Comparison of ENCODE assay signal across 27 cellular contexts in the genomic region with DNA sequence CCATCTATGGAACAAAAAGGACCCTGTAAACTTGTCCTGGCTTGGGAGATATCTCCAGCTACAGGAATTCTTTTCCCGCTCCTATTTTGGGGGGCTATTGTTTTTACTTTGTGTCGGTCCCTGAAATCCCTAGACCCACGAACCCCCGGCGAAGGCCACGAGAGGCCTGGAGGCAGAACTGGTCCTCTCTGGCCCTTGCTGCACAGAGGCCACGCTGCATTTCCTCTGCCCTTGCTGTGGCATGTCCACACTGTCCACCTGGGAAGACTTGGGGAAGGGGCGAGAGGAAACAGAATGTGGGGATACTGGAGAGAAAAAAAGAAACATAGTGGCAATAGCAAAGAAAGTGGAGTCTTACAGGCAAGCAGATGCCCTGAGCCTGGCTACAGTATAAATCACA. TPM values are rescaled to one million over a fixed set of nuclear protein-coding genes. Genes with fewer than 3 reads are reported as not detected.
DNase-seq lines count a peak whose midpoint lies in the region; ATAC-seq, FAIRE-seq and TF ChIP-seq lines count a peak whose summit lies in the region.
"Had no signal": no experiment of that assay in that cellular context is flagged by ENCODE, and none has a peak within 500 bp of the region (broad histone marks: within the 10 kb centered on the region; RNA-seq: fewer than 3 reads in every experiment).

No MANE protein-coding gene starts in this region.

- DNase-seq in left ventricle myocardium inferior (no peak), right atrium auricular region (ENCODE audit: low spot score) (no peak), ascending aorta (ENCODE audit: low spot score in 2 of 2) (peak in 1 of 2 donors; percentile 50), tibial artery (no peak), HTR-8/SVneo (ENCODE audit: insufficient read length, low spot score) (no peak), NCI-H1105 (lab: John Stamatoyannopoulos, UW) (no peak)
- DNase-seq: CD8-positive, alpha-beta T cell; DMS53; EL; GOT3; HFFc6; Kasumi-1; MG63; NCI-H1048; NCI-H146; NCI-H2029 treated with DMSO at 0.1 percent for 48 hours; NCI-H2171; NCI-H526; PC-3; SIG-M5 had no signal

- H3K27ac ChIP-seq in left ventricle myocardium inferior (replicated peaks): peak overlapping the region; percentile 5
- H3K27ac ChIP-seq in right atrium auricular region: no peak overlapping the region
- peak overlapping the region; percentile 85 to 89 for H3K27ac ChIP-seq in ascending aorta
- peak overlapping the region; percentile 3 to 86 for H3K27ac ChIP-seq in tibial artery
- H3K27ac ChIP-seq: A549, BLaER1, HL-60 had no signal

- H3K27me3 ChIP-seq in left ventricle myocardium inferior (ENCODE audit: low read depth) (peaks cover 92% of the 10 kb centered on the region), right atrium auricular region (no peaks in the 10 kb centered on the region), ascending aorta (no peaks in the 10 kb centered on the region), tibial artery (no peaks in the 10 kb centered on the region)

- H3K36me3 ChIP-seq in left ventricle myocardium inferior (no peaks in the 10 kb centered on the region), right atrium auricular region (no peaks in the 10 kb centered on the region), ascending aorta (no peaks in the 10 kb centered on the region), tibial artery (no peaks in the 10 kb centered on the region)
- H3K36me3 ChIP-seq: BLaER1, MG63 had no signal

- H3K4me3 ChIP-seq in left ventricle myocardium inferior (no peak overlapping the region), right atrium auricular region (no peak overlapping the region), ascending aorta (no peak overlapping the region), tibial artery (no peak overlapping the region)
- H3K4me3 ChIP-seq: A549, BLaER1, GM12878, MG63 had no signal

- no peak for ATAC-seq in HG02870 (IDR thresholded peaks at IDR 0.05; ENCODE audit: unreplicated experiment)
- ATAC-seq: A549; CD8-positive, alpha-beta T cell; GM12878; PC-3 had no signal

- intact Hi-C loops in left ventricle myocardium inferior (cut with micrococcal nuclease) (no loop called here), ascending aorta (cut with DNase I) (loop anchor here (5.0 to 10.0 kb wide), 3 partner anchors 69 to 131 kb away; no protein-coding TSS in a partner anchor), tibial artery (cut with DNase I; ENCODE audit: low total_unique reads) (loop anchor here (5.0 kb wide), 1 partner anchor 159 kb away; no protein-coding TSS in a partner anchor)

- TF ChIP-seq CTCF in left ventricle myocardium inferior (IDR thresholded peaks at IDR 0.05; ENCODE audit: borderline replicate concordance): no peak
- TF ChIP-seq CTCF in right atrium auricular region (IDR thresholded peaks at IDR 0.05): no peak
- TF ChIP-seq CTCF in ascending aorta (IDR thresholded peaks at IDR 0.05): no peak
- TF ChIP-seq CTCF in nephron (IDR thresholded peaks at IDR 0.05; ENCODE audit: unreplicated experiment in 3 of 3): no peak
- TF ChIP-seq CTCF in tibial artery (IDR thresholded peaks at IDR 0.05): no peak

- no peak for FAIRE-seq in HTR-8/SVneo (lab: Jason Lieb, UNC)
- FAIRE-seq: A549, GM12878, GM19239 had no signal

- H3K9me3 ChIP-seq in left ventricle myocardium inferior (replicated peaks) (no peaks in the 10 kb centered on the region), right atrium auricular region (no peaks in the 10 kb centered on the region), ascending aorta (no peaks in the 10 kb centered on the region), tibial artery (no peaks in the 10 kb centered on the region)
- H3K9me3 ChIP-seq: A549, BLaER1, MG63 had no signal

- no peaks in the 10 kb centered on the region for H3K36me3 Mint-ChIP-seq in nephron (ENCODE audit: low read depth)
- H3K36me3 Mint-ChIP-seq: CD8-positive, alpha-beta T cell had no signal

- peaks cover 91% of the 10 kb centered on the region for H3K27me3 Mint-ChIP-seq in nephron (ENCODE audit: low read depth)

- peaks cover 45% of the 10 kb centered on the region for H3K4me1 ChIP-seq in left ventricle myocardium inferior
- peaks cover 0 to 24% of the 10 kb centered on the region in 2 donors for H3K4me1 ChIP-seq in right atrium auricular region
- H3K4me1 ChIP-seq in ascending aorta: peaks cover 0 to 23% of the 10 kb centered on the region in 2 donors
- peaks cover 0 to 56% (median 24%) of the 10 kb centered on the region in 4 donors for H3K4me1 ChIP-seq in tibial artery
- H3K4me1 ChIP-seq: A549 had no signal

- peaks cover 20% of the 10 kb centered on the region for H3K4me1 Mint-ChIP-seq in nephron

- H3K9me3 Mint-ChIP-seq in nephron: no peaks in the 10 kb centered on the region
- H3K9me3 Mint-ChIP-seq: CD8-positive, alpha-beta T cell; HFFc6 had no signal

- H3K4me3 Mint-ChIP-seq in nephron: peak overlapping the region in 2 of 3 experiments; percentile 31 to 67
- H3K4me3 Mint-ChIP-seq: CD8-positive, alpha-beta T cell; HFFc6 had no signal

- H3K27ac Mint-ChIP-seq in nephron: no peak overlapping the region
- H3K27ac Mint-ChIP-seq: CD8-positive, alpha-beta T cell; HFFc6 had no signal

RNA-seq across cellular contexts. Expression of gene ANO1, which starts 2.3 kb away (rescaled TPM):
- 7.7 TPM for total RNA-seq in left ventricle myocardium inferior
- 10 to 100 TPM; 10.2 to 29.4 TPM for total RNA-seq in right atrium auricular region
- 244 TPM for total RNA-seq in ascending aorta
- total RNA-seq: CD8-positive, alpha-beta T cell; HFFc6 had no signal

Comparison
In these comparisons a context has a peak if more than half of its experiments do, and no peak if none do; other contexts are left out.
1. H3K27ac ChIP-seq: peak in left ventricle myocardium inferior (single experiment), ascending aorta (2 of 2) and tibial artery (2 of 2); none in right atrium auricular region (0 of 2).